ENCODE assay signal across 16 cellular contexts in genomic region chr3:189212681-189213080, GRCh38. TPM values are rescaled to one million over a fixed set of nuclear protein-coding genes. Genes with fewer than 3 reads are reported as not detected.
DNase-seq lines count a peak whose midpoint lies in the region; ATAC-seq, FAIRE-seq and TF ChIP-seq lines count a peak whose summit lies in the region.
"Had no signal": no experiment of that assay in that cellular context is flagged by ENCODE, and none has a peak within 500 bp of the region (broad histone marks: within the 10 kb centered on the region; RNA-seq: fewer than 3 reads in every experiment).

No MANE protein-coding gene starts in this region.

- no peaks in the 10 kb centered on the region for H3K4me1 Mint-ChIP-seq in neural progenitor cell
- H3K4me1 Mint-ChIP-seq: CD4-positive, alpha-beta memory T cell had no signal

- no peak for DNase-seq in HTR-8/SVneo (ENCODE audit: insufficient read length, low spot score)
- DNase-seq in SK-MEL-5 (ENCODE audit: low read depth, low spot score), result peak; percentile 55
- no peak for DNase-seq in left colon
- DNase-seq in neural progenitor cell (ENCODE audit: low spot score), result no peak
- no peak for DNase-seq in SK-N-DZ (ENCODE audit: low spot score)
- no peak for DNase-seq in G401 (ENCODE audit: low spot score)
- DNase-seq: C1 segment of cervical spinal cord; Caco-2; CD4-positive, alpha-beta memory T cell; DMS79; EL; GF-D8; GOT3; HFFc6 had no signal

- in situ Hi-C loops in SK-MEL-5 (cut with HindIII; ENCODE audit: low pct_unique_long_range_greater_than_20kb, low sequenced_read_pairs) (no loop called here), G401 (cut with HindIII; ENCODE audit: low sequenced_read_pairs) (no loop called here)

- H3K4me3 ChIP-seq in neural progenitor cell, result no peak overlapping the region
- H3K4me3 ChIP-seq: HAP-1 had no signal

- H3K79me2 ChIP-seq in neural progenitor cell (ENCODE audit: low read depth), result no peaks in the 10 kb centered on the region

- H3K4me1 ChIP-seq in neural progenitor cell, result no peaks in the 10 kb centered on the region
- H3K4me1 ChIP-seq: HAP-1 had no signal

- no peaks in the 10 kb centered on the region for H3K36me3 Mint-ChIP-seq in neural progenitor cell

- no peak for TF ChIP-seq CTCF in neural progenitor cell (IDR thresholded peaks at IDR 0.05)

- H3K27me3 ChIP-seq in neural progenitor cell, result no peaks in the 10 kb centered on the region

- no peaks in the 10 kb centered on the region for H3K9me3 ChIP-seq in neural progenitor cell (ENCODE audit: low read depth)
- H3K9me3 ChIP-seq: Caco-2, HAP-1 had no signal

- H3K9ac ChIP-seq in neural progenitor cell, result no peak overlapping the region

- no peak overlapping the region for H3K4me3 Mint-ChIP-seq in neural progenitor cell
- H3K4me3 Mint-ChIP-seq: CD4-positive, alpha-beta memory T cell; HFFc6 had no signal

- H3K4me2 ChIP-seq in neural progenitor cell, result no peak overlapping the region

- no peaks in the 10 kb centered on the region for H3K36me3 ChIP-seq in neural progenitor cell
- H3K36me3 ChIP-seq: HAP-1 had no signal

- no peaks in the 10 kb centered on the region for H4K20me1 ChIP-seq in neural progenitor cell (ENCODE audit: low read depth)

- H3K9me3 Mint-ChIP-seq in neural progenitor cell, result no peaks in the 10 kb centered on the region
- H3K9me3 Mint-ChIP-seq: CD4-positive, alpha-beta memory T cell; HFFc6 had no signal

- H3K27ac ChIP-seq in neural progenitor cell, result no peak overlapping the region

- H3K27ac Mint-ChIP-seq in neural progenitor cell, result no peak overlapping the region
- H3K27ac Mint-ChIP-seq: CD4-positive, alpha-beta memory T cell; HFFc6 had no signal

- H3K27me3 Mint-ChIP-seq in neural progenitor cell (ENCODE audit: insufficient read depth, low read depth), result peaks cover 3% of the 10 kb centered on the region

- H3F3A ChIP-seq in neural progenitor cell (ENCODE audit: low read depth), result no peaks in the 10 kb centered on the region

- ATAC-seq in left colon, result peak; percentile 29

- no peak overlapping the region for H2AFZ ChIP-seq in neural progenitor cell (replicated peaks)

- FAIRE-seq in HTR-8/SVneo (lab: Jason Lieb, UNC), result peak; percentile 38
- FAIRE-seq: GM12891 had no signal

- intact Hi-C loops in left colon (cut with DNase I, micrococcal nuclease), result no loop called here

RNA-seq across cellular contexts. Expression of gene TPRG1, which starts 40.9 kb away (rescaled TPM):
- total RNA-seq in SK-MEL-5 (2014; rRNA removed; shearing (Covaris generic)), result 0.45 TPM in 1 of 2 replicates, not detected in the other
- not detected in 2 replicates for polyA plus RNA-seq in SK-MEL-5 (2015; cell fraction: cytosol; rRNA removed)
- polyA plus RNA-seq in SK-MEL-5 (2015; cell fraction: nucleus; rRNA removed), result not detected in 2 replicates
- total RNA-seq in left colon (1 to 10 TPM; 1.1 to 2.7 TPM), neural progenitor cell (ENCODE audit: low replicate concordance) (0.37 and 0.71 TPM in 2 replicates)
- 0.03 and 0.08 TPM in 2 replicates for polyA plus RNA-seq in SK-N-DZ (2014; cell fraction: cytosol; rRNA removed)
- polyA plus RNA-seq in SK-N-DZ (2014; cell fraction: nucleus; rRNA removed), result 0.05 and 0.32 TPM in 2 replicates
- not detected in 2 replicates for total RNA-seq in G401 (2014; rRNA removed; shearing (Covaris generic))
- total RNA-seq: HFFc6 had no signal
